ENCODE assay signal across 12 cellular contexts in genomic region chr14:39060818-39061437, GRCh38. TPM values are rescaled to one million over a fixed set of nuclear protein-coding genes. Genes with fewer than 3 reads are reported as not detected.
DNase-seq lines count a peak whose midpoint lies in the region; ATAC-seq and TF ChIP-seq lines count a peak whose summit lies in the region.
"Had no signal": no experiment of that assay in that cellular context is flagged by ENCODE, and none has a peak within 500 bp of the region (broad histone marks: within the 10 kb centered on the region; RNA-seq: fewer than 3 reads in every experiment).

No MANE protein-coding gene starts in this region.

- H3K27ac Mint-ChIP-seq in naive thymus-derived CD8-positive, alpha-beta T cell, result no peak overlapping the region
- H3K27ac Mint-ChIP-seq: activated naive CD8-positive, alpha-beta T cell treated with anti-CD3 and anti-CD28 coated beads for 36 hours had no signal

- H3K36me3 Mint-ChIP-seq in naive thymus-derived CD8-positive, alpha-beta T cell, result peaks cover 51 to 82% (median 79%) of the 10 kb centered on the region in 3 donors

- POLR2A ChIA-PET in naive thymus-derived CD8-positive, alpha-beta T cell (lab: Charles Lee), result interaction anchor here (0.6 kb wide), 1 partner anchor 794 kb away, joined by 3 read pairs; no protein-coding TSS in a partner anchor
- POLR2A ChIA-PET in RWPE1 (lab: Yijun Ruan, JAX; ENCODE audit: low non-redundant PET), result no interaction called here

- no peak overlapping the region for H3K27ac ChIP-seq in RWPE1

- peak; percentile 97 for ATAC-seq in HG02763 (IDR thresholded peaks at IDR 0.05; ENCODE audit: unreplicated experiment)
- peak; percentile 99 for ATAC-seq in HG03565 (IDR thresholded peaks at IDR 0.05; ENCODE audit: unreplicated experiment)
- no peak for ATAC-seq in naive thymus-derived CD8-positive, alpha-beta T cell

- H3K4me1 Mint-ChIP-seq in naive thymus-derived CD8-positive, alpha-beta T cell, result peaks cover 0 to 10% (median 1%) of the 10 kb centered on the region in 4 donors
- H3K4me1 Mint-ChIP-seq: activated naive CD8-positive, alpha-beta T cell treated with anti-CD3 and anti-CD28 coated beads for 36 hours had no signal

- CTCF ChIA-PET in RWPE1 (lab: Yijun Ruan, JAX), result no interaction called here

- no peaks in the 10 kb centered on the region for H3K27me3 Mint-ChIP-seq in naive thymus-derived CD8-positive, alpha-beta T cell
- H3K27me3 Mint-ChIP-seq: activated naive CD8-positive, alpha-beta T cell treated with anti-CD3 and anti-CD28 coated beads for 36 hours; progenitor cell of endocrine pancreas had no signal

- DNase-seq in NOMO-1 (lab: John Stamatoyannopoulos, UW; ENCODE audit: unreplicated experiment in 2 of 2) (peak; percentile 2 to 70), NOMO-1 treated with dmso at 0.1 percent for 144 hours (lab: John Stamatoyannopoulos, UW; ENCODE audit: unreplicated experiment) (no peak), cerebellum (ENCODE audit: low spot score) (no peak), RWPE1 (ENCODE audit: low spot score) (no peak)
- DNase-seq in naive thymus-derived CD8-positive, alpha-beta T cell, result no peak
- no peak for DNase-seq in stimulated activated CD4-positive, alpha-beta T cell treated with anti-CD3 and anti-CD28 coated beads, Interleukin-4, amount 100 ng/mL, for 24 hours
- DNase-seq: 8988T; activated naive CD8-positive, alpha-beta T cell treated with anti-CD3 and anti-CD28 coated beads for 36 hours; NCI-H526 had no signal

- no peak for TF ChIP-seq CTCF in RWPE1 (conservative IDR thresholded peaks at IDR 0.05; ENCODE audit: low read depth)

- no peak overlapping the region for H3K4me3 Mint-ChIP-seq in naive thymus-derived CD8-positive, alpha-beta T cell
- H3K4me3 Mint-ChIP-seq: activated naive CD8-positive, alpha-beta T cell treated with anti-CD3 and anti-CD28 coated beads for 36 hours had no signal

- H3K9me3 Mint-ChIP-seq in naive thymus-derived CD8-positive, alpha-beta T cell, result peaks cover 0 to 31% (median 17%) of the 10 kb centered on the region in 9 donors

RNA-seq across cellular contexts. Expression of gene SEC23A, which starts 42.1 kb away (rescaled TPM):
- total RNA-seq in cerebellum, result 94.2 TPM
- 10 to 100 TPM; 51.2 to 53.7 TPM for total RNA-seq in naive thymus-derived CD8-positive, alpha-beta T cell
- polyA plus RNA-seq in naive thymus-derived CD8-positive, alpha-beta T cell, result 10 to 100 TPM; 21.0 to 28.5 (median 23.6) TPM

RNA-seq across cellular contexts. Expression of gene GEMIN2, which starts 53.2 kb away (rescaled TPM):
- 26.0 TPM for total RNA-seq in cerebellum
- 10 to 100 TPM; 17.0 to 19.7 TPM for total RNA-seq in naive thymus-derived CD8-positive, alpha-beta T cell
- 10 to 100 TPM; 10.5 to 17.0 (median 12.7) TPM for polyA plus RNA-seq in naive thymus-derived CD8-positive, alpha-beta T cell

Comparison
In these comparisons a context has a peak if more than half of its experiments do, and no peak if none do; other contexts are left out.
1. DNase-seq: peak in NOMO-1 (2 of 2); none in NOMO-1 treated with dmso at 0.1 percent for 144 hours (single experiment), cerebellum (single experiment), naive thymus-derived CD8-positive, alpha-beta T cell (0 of 10), stimulated activated CD4-positive, alpha-beta T cell treated with anti-CD3 and anti-CD28 coated beads, Interleukin-4, amount 100 ng/mL, for 24 hours (single experiment) and RWPE1 (single experiment).
2. ATAC-seq: peak in HG02763 (single experiment) and HG03565 (single experiment); none in naive thymus-derived CD8-positive, alpha-beta T cell (0 of 2).